Comparison of ENCODE assay signal across 9 cellular contexts in the genomic region with DNA sequence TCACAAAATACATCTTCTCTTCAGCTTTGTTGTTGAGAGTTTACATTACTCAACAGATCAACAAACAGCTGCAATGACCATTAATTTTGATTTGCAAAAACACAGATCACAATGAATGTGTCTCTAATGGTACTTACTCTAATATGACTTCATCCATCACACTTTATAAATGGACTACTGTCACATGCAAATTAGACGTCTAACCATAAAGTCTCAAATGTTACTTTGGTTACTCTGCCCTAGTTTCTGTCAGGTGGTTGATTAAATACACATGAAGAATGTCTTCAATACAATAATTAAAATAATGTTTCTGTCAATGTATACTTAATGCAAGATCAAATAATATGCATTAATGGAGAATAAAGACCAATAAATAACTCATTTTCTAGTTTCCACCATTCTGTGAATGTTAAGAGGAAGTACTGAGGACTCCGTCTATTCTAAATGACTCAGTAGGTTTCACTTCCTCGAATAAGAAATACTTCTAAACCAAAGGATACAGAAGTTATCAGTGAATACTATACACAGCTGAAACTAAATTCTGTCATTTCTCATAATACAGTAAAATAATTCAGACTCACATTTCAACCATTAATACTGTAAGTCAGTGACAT.
DNase-seq lines count a peak whose midpoint lies in the region; ATAC-seq lines count a peak whose summit lies in the region.
"Had no signal": no experiment of that assay in that cellular context is flagged by ENCODE, and none has a peak within 500 bp of the region (broad histone marks: within the 10 kb centered on the region; RNA-seq: fewer than 3 reads in every experiment).

No MANE protein-coding gene starts in this region.

- peak overlapping the region; percentile 79 for H3K27ac Mint-ChIP-seq in activated CD8-positive, alpha-beta memory T cell treated with anti-CD3 and anti-CD28 coated beads, Interleukin-2, amount 10 ng/mL, durations not matched to agents 7 days and 5 days
- peak overlapping the region; percentile 65 for H3K27ac Mint-ChIP-seq in stimulated activated effector memory CD8-positive, alpha-beta T cell treated with anti-CD3 and anti-CD28 coated beads, Interleukin-12 subunit alpha, Interleukin-12 subunit beta, amount 100 ng/mL, for 72 hours

- no peak overlapping the region for H3K4me3 Mint-ChIP-seq in activated CD8-positive, alpha-beta memory T cell treated with anti-CD3 and anti-CD28 coated beads, Interleukin-2, amount 10 ng/mL, durations not matched to agents 7 days and 5 days
- H3K4me3 Mint-ChIP-seq in stimulated activated effector memory CD8-positive, alpha-beta T cell treated with anti-CD3 and anti-CD28 coated beads, Interleukin-12 subunit alpha, Interleukin-12 subunit beta, amount 100 ng/mL, for 72 hours, result no peak overlapping the region

- peaks cover 6% of the 10 kb centered on the region for H3K9me3 Mint-ChIP-seq in activated CD8-positive, alpha-beta memory T cell treated with anti-CD3 and anti-CD28 coated beads, Interleukin-2, amount 10 ng/mL, durations not matched to agents 7 days and 5 days (ENCODE audit: low read depth)
- H3K9me3 Mint-ChIP-seq in stimulated activated effector memory CD8-positive, alpha-beta T cell treated with anti-CD3 and anti-CD28 coated beads, Interleukin-12 subunit alpha, Interleukin-12 subunit beta, amount 100 ng/mL, for 72 hours, result peaks cover 5% of the 10 kb centered on the region

- no peak for DNase-seq in activated CD8-positive, alpha-beta memory T cell treated with anti-CD3 and anti-CD28 coated beads, Interleukin-2, amount 10 ng/mL, durations not matched to agents 7 days and 5 days
- DNase-seq in activated CD8-positive, alpha-beta memory T cell treated with anti-CD3 and anti-CD28 coated beads, Interleukin-2, amount 50 U/mL, for 48 hours, result no peak
- peak; percentile 86 for DNase-seq in SIG-M5 treated with dmso at 0.1 percent for 504 hours (lab: John Stamatoyannopoulos, UW; ENCODE audit: unreplicated experiment)
- no peak for DNase-seq in stimulated activated effector memory CD8-positive, alpha-beta T cell treated with anti-CD3 and anti-CD28 coated beads, Interleukin-12 subunit alpha, Interleukin-12 subunit beta, amount 100 ng/mL, for 72 hours (ENCODE audit: low spot score in 2 of 2)
- DNase-seq in cerebellum (ENCODE audit: low spot score), result no peak
- DNase-seq in stimulated activated CD4-positive, alpha-beta T cell treated with anti-CD3 and anti-CD28 coated beads, Interleukin-1b, Interleukin-23, amount 100 ng/mL, for 48 hours, result no peak
- DNase-seq in NCI-H2029 (lab: John Stamatoyannopoulos, UW), result no peak
- DNase-seq: activated effector memory CD4-positive, alpha-beta T cell treated with Interleukin-2 at 50 U/mL for 16 hours had no signal

- CTCF ChIA-PET in activated CD8-positive, alpha-beta memory T cell treated with anti-CD3 and anti-CD28 coated beads, Interleukin-2, amount 10 ng/mL, durations not matched to agents 7 days and 5 days (lab: Charles Lee), result no interaction called here

- peak; percentile 93 for ATAC-seq in activated CD8-positive, alpha-beta memory T cell treated with anti-CD3 and anti-CD28 coated beads, Interleukin-2, amount 10 ng/mL, durations not matched to agents 7 days and 5 days
- peak; percentile 99 for ATAC-seq in HG02981 (IDR thresholded peaks at IDR 0.05; ENCODE audit: unreplicated experiment)
- ATAC-seq in stimulated activated effector memory CD8-positive, alpha-beta T cell treated with anti-CD3 and anti-CD28 coated beads, Interleukin-12 subunit alpha, Interleukin-12 subunit beta, amount 100 ng/mL, for 72 hours, result peak; percentile 78

- peaks cover 72% of the 10 kb centered on the region for H3K36me3 Mint-ChIP-seq in activated CD8-positive, alpha-beta memory T cell treated with anti-CD3 and anti-CD28 coated beads, Interleukin-2, amount 10 ng/mL, durations not matched to agents 7 days and 5 days
- H3K36me3 Mint-ChIP-seq in stimulated activated effector memory CD8-positive, alpha-beta T cell treated with anti-CD3 and anti-CD28 coated beads, Interleukin-12 subunit alpha, Interleukin-12 subunit beta, amount 100 ng/mL, for 72 hours, result peaks cover 81% of the 10 kb centered on the region

- H3K27me3 Mint-ChIP-seq in activated CD8-positive, alpha-beta memory T cell treated with anti-CD3 and anti-CD28 coated beads, Interleukin-2, amount 10 ng/mL, durations not matched to agents 7 days and 5 days, result no peaks in the 10 kb centered on the region

- H3K4me1 Mint-ChIP-seq in activated CD8-positive, alpha-beta memory T cell treated with anti-CD3 and anti-CD28 coated beads, Interleukin-2, amount 10 ng/mL, durations not matched to agents 7 days and 5 days, result peaks cover 21% of the 10 kb centered on the region
- peaks cover 24% of the 10 kb centered on the region for H3K4me1 Mint-ChIP-seq in stimulated activated effector memory CD8-positive, alpha-beta T cell treated with anti-CD3 and anti-CD28 coated beads, Interleukin-12 subunit alpha, Interleukin-12 subunit beta, amount 100 ng/mL, for 72 hours
